ENCODE assay signal across 27 cellular contexts in the genomic region with DNA sequence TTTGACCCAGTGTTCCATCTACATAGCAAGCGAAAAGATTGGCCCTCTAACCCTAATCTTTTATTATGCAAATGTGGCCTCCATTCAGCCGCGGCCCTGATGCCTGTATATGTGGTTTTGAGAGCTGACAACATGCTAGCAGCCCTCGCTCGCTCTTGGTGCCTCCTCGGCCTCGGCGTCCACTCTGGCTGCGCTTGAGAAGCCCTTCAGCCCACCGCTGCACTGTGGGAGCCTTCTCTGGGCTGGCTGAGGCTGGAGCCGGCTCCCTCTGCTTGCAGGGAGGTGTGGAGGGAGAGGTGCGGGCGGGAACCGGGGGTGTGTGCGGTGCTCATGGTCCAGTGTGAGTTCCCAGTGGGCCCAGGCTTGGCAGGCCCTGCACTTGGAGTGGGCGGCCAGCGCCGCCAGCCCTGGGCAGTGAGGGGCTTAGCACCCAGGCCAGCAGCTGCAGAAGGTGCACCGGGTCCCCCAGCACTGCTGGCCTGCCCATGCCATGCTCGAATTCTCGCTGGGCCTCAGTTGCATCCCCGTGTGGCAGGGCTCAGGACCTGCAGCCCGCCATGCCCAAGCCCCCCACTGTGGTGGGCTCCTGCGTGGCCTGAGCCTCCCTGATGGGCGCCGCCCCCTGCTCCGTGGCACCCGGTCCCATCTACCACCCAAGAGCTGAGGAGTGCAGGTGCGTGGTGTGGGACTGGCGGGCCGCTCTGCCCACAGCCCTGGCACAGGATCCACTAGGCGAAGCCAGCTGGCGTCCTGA.
"Had no signal": no experiment of that assay in that cellular context is flagged by ENCODE, and none has a peak within 500 bp of the region (broad histone marks: within the 10 kb centered on the region; RNA-seq: fewer than 3 reads in every experiment).

No MANE protein-coding gene starts in this region.

- H3K4me1 ChIP-seq: gastroesophageal sphincter, left lung, prostate gland, spleen, testis had no signal

- FAIRE-seq: astrocyte, endothelial cell of umbilical vein, urothelium cell line had no signal

- DNase-seq: activated CD4-positive, alpha-beta memory T cell treated with anti-CD3 and anti-CD28 coated beads, Interleukin-2, amount 10 ng/mL, durations not matched to agents 7 days and 5 days; activated CD4-positive, alpha-beta T cell treated with anti-CD3 and anti-CD28 coated beads for 1 hour; activated CD4-positive, alpha-beta T cell treated with anti-CD3 and anti-CD28 coated beads, Interleukin-2, amount 10 ng/mL, durations not matched to agents 7 days and 5 days; activated gamma-delta T cell treated with Interleukin-2 at 50 U/mL for 16 hours; activated naive CD4-positive, alpha-beta T cell treated with anti-CD3 and anti-CD28 coated beads, Interleukin-2, amount 50 U/mL, for 16 hours; activated T-cell treated with anti-CD3 and anti-CD28 coated beads, Interleukin-2, amount 50 U/mL, for 4 hours; amniotic stem cell; brain microvascular endothelial cell; caudate nucleus; cortex of kidney; effector memory CD8-positive, alpha-beta T cell; nephron progenitor cell; ovary; spleen; stimulated activated naive CD4-positive, alpha-beta T cell; T-helper 17 cell; T1000; testis; trophoblast cell had no signal

- H3K27ac ChIP-seq: brain microvascular endothelial cell, gastroesophageal sphincter, hepatocyte, left lung, ovary, prostate gland, spleen, testis had no signal

- H3K4me3 ChIP-seq: gastroesophageal sphincter, hepatocyte, left lung, ovary, prostate gland, spleen, testis had no signal

- H3K27me3 Mint-ChIP-seq: activated CD4-positive, alpha-beta memory T cell treated with anti-CD3 and anti-CD28 coated beads, Interleukin-2, amount 10 ng/mL, durations not matched to agents 7 days and 5 days; activated CD4-positive, alpha-beta T cell treated with anti-CD3 and anti-CD28 coated beads, Interleukin-2, amount 10 ng/mL, durations not matched to agents 7 days and 5 days; activated T-helper 17 cell treated with anti-CD3 and anti-CD28 coated beads, Interleukin-2, amount 50 U/mL, for 72 hours; effector memory CD8-positive, alpha-beta T cell; T-helper 17 cell had no signal

- ATAC-seq: activated T-cell treated with anti-CD3 and anti-CD28 coated beads, Interleukin-2, amount 50 U/mL, for 4 hours; activated T-helper 17 cell treated with anti-CD3 and anti-CD28 coated beads, Interleukin-2, amount 50 U/mL, for 72 hours; effector memory CD8-positive, alpha-beta T cell; gastroesophageal sphincter; left lung; T-helper 17 cell had no signal

- H3K4me1 Mint-ChIP-seq: activated CD4-positive, alpha-beta memory T cell treated with anti-CD3 and anti-CD28 coated beads, Interleukin-2, amount 10 ng/mL, durations not matched to agents 7 days and 5 days; activated CD4-positive, alpha-beta T cell treated with anti-CD3 and anti-CD28 coated beads, Interleukin-2, amount 10 ng/mL, durations not matched to agents 7 days and 5 days; activated T-helper 17 cell treated with anti-CD3 and anti-CD28 coated beads, Interleukin-2, amount 50 U/mL, for 72 hours; nephron progenitor cell; T-helper 17 cell had no signal

- H3K9me3 ChIP-seq: ovary, prostate gland, testis had no signal

- H3K4me3 Mint-ChIP-seq: activated CD4-positive, alpha-beta memory T cell treated with anti-CD3 and anti-CD28 coated beads, Interleukin-2, amount 10 ng/mL, durations not matched to agents 7 days and 5 days; activated CD4-positive, alpha-beta T cell treated with anti-CD3 and anti-CD28 coated beads, Interleukin-2, amount 10 ng/mL, durations not matched to agents 7 days and 5 days; activated T-cell treated with anti-CD3 and anti-CD28 coated beads, Interleukin-2, amount 50 U/mL, for 4 hours; activated T-helper 17 cell treated with anti-CD3 and anti-CD28 coated beads, Interleukin-2, amount 50 U/mL, for 72 hours; effector memory CD8-positive, alpha-beta T cell; nephron progenitor cell; T-helper 17 cell had no signal

- H3K36me3 ChIP-seq: brain microvascular endothelial cell, gastroesophageal sphincter, left lung, ovary, prostate gland, spleen had no signal

- H3K27ac Mint-ChIP-seq: activated CD4-positive, alpha-beta memory T cell treated with anti-CD3 and anti-CD28 coated beads, Interleukin-2, amount 10 ng/mL, durations not matched to agents 7 days and 5 days; activated CD4-positive, alpha-beta T cell treated with anti-CD3 and anti-CD28 coated beads, Interleukin-2, amount 10 ng/mL, durations not matched to agents 7 days and 5 days; activated T-helper 17 cell treated with anti-CD3 and anti-CD28 coated beads, Interleukin-2, amount 50 U/mL, for 72 hours; effector memory CD8-positive, alpha-beta T cell; nephron progenitor cell; T-helper 17 cell had no signal

- H3K27me3 ChIP-seq: brain microvascular endothelial cell, gastroesophageal sphincter, left lung, ovary, spleen, testis had no signal
